In the genomic region with DNA sequence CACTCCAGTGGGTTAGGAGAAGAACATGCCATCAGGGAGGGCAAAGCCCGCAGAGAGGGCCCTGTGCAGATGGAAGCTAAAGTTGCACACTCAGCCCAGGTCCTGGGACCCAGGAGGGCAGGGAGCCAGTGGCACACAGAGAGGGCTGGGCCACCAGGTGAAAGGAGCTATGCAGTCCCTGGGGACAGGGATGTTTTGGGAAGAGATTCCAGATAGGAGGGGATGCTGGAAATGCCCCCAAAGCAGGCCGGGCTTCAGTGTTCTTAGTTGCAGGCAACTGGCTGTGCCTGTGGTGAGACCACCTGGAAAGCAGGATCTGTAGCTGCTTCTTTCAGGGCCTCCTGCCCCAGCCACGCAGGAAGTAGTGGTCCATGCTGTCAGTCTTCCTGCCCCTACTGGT, we compare ENCODE assay signal across 32 cellular contexts. TPM values are rescaled to one million over a fixed set of nuclear protein-coding genes. Genes with fewer than 3 reads are reported as not detected.
"Had no signal": no experiment of that assay in that cellular context is flagged by ENCODE, and none has a peak within 500 bp of the region (broad histone marks: within the 10 kb centered on the region; RNA-seq: fewer than 3 reads in every experiment).

No MANE protein-coding gene starts in this region.

- ATAC-seq: activated CD4-positive, CD25-positive, alpha-beta regulatory T cell treated with anti-CD3 and anti-CD28 coated beads, Interleukin-2, amount 50 U/mL, for 24 hours; activated CD8-positive, alpha-beta T cell treated with anti-CD3 and anti-CD28 coated beads for 36 hours; activated T-cell treated with anti-CD3 and anti-CD28 coated beads, Interleukin-2, amount 50 U/mL, for 4 hours; activated T-helper 17 cell treated with anti-CD3 and anti-CD28 coated beads, Interleukin-2, amount 50 U/mL, for 72 hours; gastroesophageal sphincter; T-helper 17 cell had no signal

- H3K4me3 ChIP-seq: colonic mucosa, esophagus squamous epithelium, gastroesophageal sphincter had no signal

- H3K36me3 ChIP-seq: brain microvascular endothelial cell, colonic mucosa, esophagus squamous epithelium, gastroesophageal sphincter, WERI-Rb-1 had no signal

- H3K9me3 Mint-ChIP-seq: activated B cell treated with CpG ODN at 0.5 μM for 24 hours; activated CD8-positive, alpha-beta T cell treated with anti-CD3 and anti-CD28 coated beads for 36 hours; activated T-cell treated with anti-CD3 and anti-CD28 coated beads, Interleukin-2, amount 50 U/mL, for 4 hours; activated T-helper 17 cell treated with anti-CD3 and anti-CD28 coated beads, Interleukin-2, amount 50 U/mL, for 72 hours; T-helper 2 cell treated with Interferon-gamma antibody and Interleukin-4, amounts not matched to agents 5 μg/mL and 100 μg/mL, for 36 hours had no signal

- H3K27ac Mint-ChIP-seq: activated B cell treated with CpG ODN at 0.5 μM for 24 hours; activated CD8-positive, alpha-beta T cell treated with anti-CD3 and anti-CD28 coated beads for 36 hours; activated naive CD8-positive, alpha-beta T cell; activated T-helper 17 cell treated with anti-CD3 and anti-CD28 coated beads, Interleukin-2, amount 50 U/mL, for 72 hours; T-helper 17 cell; T-helper 2 cell treated with Interferon-gamma antibody and Interleukin-4, amounts not matched to agents 5 μg/mL and 100 μg/mL, for 36 hours had no signal

- H3K9me3 ChIP-seq: colonic mucosa, esophagus squamous epithelium, gastroesophageal sphincter had no signal

- H3K4me1 ChIP-seq: colonic mucosa, esophagus squamous epithelium, gastroesophageal sphincter had no signal

- H3K27ac ChIP-seq: brain microvascular endothelial cell, colonic mucosa, epithelial cell of prostate, esophagus squamous epithelium, gastroesophageal sphincter, WERI-Rb-1 had no signal

- H3K4me1 Mint-ChIP-seq: activated B cell treated with CpG ODN at 0.5 μM for 24 hours; activated T-helper 17 cell treated with anti-CD3 and anti-CD28 coated beads, Interleukin-2, amount 50 U/mL, for 72 hours had no signal

- DNase-seq: activated B cell treated with CpG ODN at 0.5 μM for 24 hours; activated CD4-positive, alpha-beta T cell treated with anti-CD3 and anti-CD28 coated beads for 48 hours; activated CD4-positive, alpha-beta T cell treated with anti-CD3 and anti-CD28 coated beads, Interleukin-2, amount 50 U/mL, for 1 hour; activated CD4-positive, alpha-beta T cell treated with anti-CD3 and anti-CD28 coated beads, Interleukin-2, amount 50 U/mL, for 48 hours; activated CD8-positive, alpha-beta memory T cell treated with anti-CD3 and anti-CD28 coated beads for 24 hours; activated CD8-positive, alpha-beta T cell treated with anti-CD3 and anti-CD28 coated beads for 36 hours; activated effector memory CD4-positive, alpha-beta T cell treated with Interleukin-2 at 50 U/mL for 16 hours; activated gamma-delta T cell treated with Interleukin-2 at 50 U/mL for 16 hours; activated naive CD4-positive, alpha-beta T cell treated with anti-CD3 and anti-CD28 coated beads, Interleukin-2, amount 50 U/mL, for 16 hours; activated naive CD4-positive, alpha-beta T cell treated with Interleukin-2 at 50 U/mL for 16 hours; activated T-cell treated with anti-CD3 and anti-CD28 coated beads, Interleukin-2, amount 50 U/mL, for 4 hours; amniotic stem cell; anterior cingulate cortex; brain microvascular endothelial cell; colonic mucosa; effector CD8-positive, alpha-beta T cell; esophagus squamous epithelium; foreskin melanocyte; T-helper 1 cell; T-helper 17 cell; T1000; WERI-Rb-1 had no signal

- H3K36me3 Mint-ChIP-seq: activated naive CD8-positive, alpha-beta T cell had no signal

- H3K27me3 Mint-ChIP-seq: activated CD8-positive, alpha-beta T cell treated with anti-CD3 and anti-CD28 coated beads for 36 hours had no signal

- H3K4me3 Mint-ChIP-seq: activated B cell treated with CpG ODN at 0.5 μM for 24 hours; activated CD8-positive, alpha-beta T cell treated with anti-CD3 and anti-CD28 coated beads for 36 hours; activated naive CD8-positive, alpha-beta T cell; activated T-cell treated with anti-CD3 and anti-CD28 coated beads, Interleukin-2, amount 50 U/mL, for 4 hours; activated T-helper 17 cell treated with anti-CD3 and anti-CD28 coated beads, Interleukin-2, amount 50 U/mL, for 72 hours; T-helper 17 cell; T-helper 2 cell treated with Interferon-gamma antibody and Interleukin-4, amounts not matched to agents 5 μg/mL and 100 μg/mL, for 36 hours had no signal

RNA-seq across cellular contexts. Expression of a gene that starts 19.6 kb away (rescaled TPM):
- total RNA-seq: activated CD8-positive, alpha-beta T cell treated with anti-CD3 and anti-CD28 coated beads for 36 hours; astrocyte; dermis microvascular lymphatic vessel endothelial cell; endothelial cell of umbilical vein; fibroblast of lung had no signal
